In genomic region chr2:161424179-161424763, GRCh38 we compare ENCODE assay signal across 10 cellular contexts. TPM values are rescaled to one million over a fixed set of nuclear protein-coding genes. Genes with fewer than 3 reads are reported as not detected.
DNase-seq lines count a peak whose midpoint lies in the region; ATAC-seq, FAIRE-seq and TF ChIP-seq lines count a peak whose summit lies in the region.
"Had no signal": no experiment of that assay in that cellular context is flagged by ENCODE, and none has a peak within 500 bp of the region (broad histone marks: within the 10 kb centered on the region; RNA-seq: fewer than 3 reads in every experiment).

No MANE protein-coding gene starts in this region.

- H3K9ac ChIP-seq in IMR-90 (ENCODE audit: low read depth, low read length) = no peak overlapping the region
- no peak overlapping the region for H3K9ac ChIP-seq in H1 (replicated peaks in 1 of 4; ENCODE audit: extremely low read depth in 1 of 4, low read depth in 3 of 4, low read length in 3 of 4)

- no peaks in the 10 kb centered on the region for H3K9me1 ChIP-seq in IMR-90 (ENCODE audit: insufficient read depth, low read length)

- peaks cover 0 to 5% (median 0%) of the 10 kb centered on the region in 7 donors for H3K9me3 Mint-ChIP-seq in CD4-positive, CD25-positive, alpha-beta regulatory T cell

- no peak overlapping the region for H3K27ac ChIP-seq in CD4-positive, CD25-positive, alpha-beta regulatory T cell (ENCODE audit: insufficient read depth, low read length, poor library complexity, severe bottlenecking)
- H3K27ac ChIP-seq in IMR-90 (ENCODE audit: insufficient read depth, low read length) = no peak overlapping the region
- H3K27ac ChIP-seq in H1 (ENCODE audit: low read depth, low read length) = no peak overlapping the region

- H2AK5ac ChIP-seq in IMR-90 (ENCODE audit: low read depth, low read length) (no peak overlapping the region), H1 (ENCODE audit: low read depth, low read length) (no peak overlapping the region)

- peak in 1 of 2 donors; percentile 30 for ATAC-seq in CD4-positive, CD25-positive, alpha-beta regulatory T cell (ENCODE audit: low read depth in 2 of 2)
- ATAC-seq in IMR-90 (ENCODE audit: low read depth) (no peak), HG03521 (IDR thresholded peaks at IDR 0.05; ENCODE audit: unreplicated experiment) (no peak), GM21423 (IDR thresholded peaks at IDR 0.05; ENCODE audit: unreplicated experiment) (no peak)

- in situ Hi-C loops in IMR-90 (cut with MboI; ENCODE audit: low sequenced_read_pairs) = no loop called here

- H3K4ac ChIP-seq in IMR-90 (ENCODE audit: low read depth, low read length) (no peak overlapping the region), H1 (replicated peaks; ENCODE audit: insufficient read length, low read depth, low read length) (no peak overlapping the region)

- POLR2A ChIA-PET in IMR-90 (lab: Charles Lee; ENCODE audit: unreplicated experiment) (no interaction called here), H1 (lab: Charles Lee; ENCODE audit: partially characterized antibody) (interaction anchor here (1.5 kb wide), 1 partner anchor 10 kb away, joined by 7 read pairs; no protein-coding TSS in a partner anchor)

- peaks cover 91% of the 10 kb centered on the region for H3K27me3 Mint-ChIP-seq in CD4-positive, CD25-positive, alpha-beta regulatory T cell

- CTCF ChIA-PET in IMR-90 (lab: Yijun Ruan, JAX) (interaction anchor here (0.8 kb wide), 1 partner anchor 10 kb away, joined by 3 read pairs; no protein-coding TSS in a partner anchor), H1 (lab: Charles Lee; ENCODE audit: partially characterized antibody) (interaction anchor here (1.2 to 1.5 kb wide), 2 partner anchors 10 to 13 kb away, joined by 3 to 4 read pairs; no protein-coding TSS in a partner anchor)

- H2AFZ ChIP-seq in IMR-90 (replicated peaks; ENCODE audit: low read length, poor library complexity) (peak overlapping the region; percentile 72), H1 (ENCODE audit: low read length) (peak overlapping the region; percentile 48; the same call in 1 of the 2 replicates), neuron (ENCODE audit: low read depth, low read length) (peak overlapping the region; percentile 56)

- H3K4me3 Mint-ChIP-seq in CD4-positive, CD25-positive, alpha-beta regulatory T cell = peak overlapping the region; percentile 69 to 93 (median 82)

- H3K4me1 Mint-ChIP-seq in CD4-positive, CD25-positive, alpha-beta regulatory T cell = peaks cover 19 to 56% (median 27%) of the 10 kb centered on the region in 4 donors

- H3K27ac Mint-ChIP-seq in CD4-positive, CD25-positive, alpha-beta regulatory T cell = peak overlapping the region in 2 of 3 donors; percentile 2 to 56

- no peaks in the 10 kb centered on the region for H3K36me3 ChIP-seq in CD4-positive, CD25-positive, alpha-beta regulatory T cell (ENCODE audit: control insufficient read depth, insufficient read depth, low read length)
- H3K36me3 ChIP-seq in IMR-90 (ENCODE audit: control insufficient read depth, insufficient read depth, low read length) = no peaks in the 10 kb centered on the region
- peaks cover 0 to 3% (median 0%) of the 10 kb centered on the region in 4 experiments; a peak in 1 of 8 replicates for H3K36me3 ChIP-seq in H1 (ENCODE audit: control insufficient read depth in 2 of 4, insufficient read depth in 4 of 4, low read length in 3 of 4)
- H3K36me3 ChIP-seq in neuron (ENCODE audit: insufficient read depth, low read length) = no peaks in the 10 kb centered on the region

- TF ChIP-seq POLR2A in IMR-90 (IDR thresholded peaks at IDR 0.05; ENCODE audit: low read depth, low read length) (no peak), H1 (IDR thresholded peaks at IDR 0.05; ENCODE audit: control extremely low read depth in 1 of 2, low read depth in 2 of 2, low read length in 2 of 2) (no peak)

- H4K91ac ChIP-seq in IMR-90 (ENCODE audit: insufficient read depth, low read depth, low read length) = no peak overlapping the region
- no peak overlapping the region for H4K91ac ChIP-seq in H1 (replicated peaks; ENCODE audit: insufficient read length, low read length)

- WGBS in IMR-90 (ENCODE audit: extremely low coverage in 2 of 2, insufficient read length in 1 of 2), 2 experiments = 13% methylated on average over 8 of the region's 26 CpGs; no CpG with 5 or more reads in 1 of the 2 experiments
- WGBS in H1 (ENCODE audit: extremely low coverage in 1 of 2, insufficient coverage in 1 of 2, insufficient read length in 1 of 2, insufficient replicate concordance in 2 of 2, low coverage in 1 of 2, low lambda C conversion rate in 2 of 2, missing lambda C conversion rate in 1 of 2), 2 experiments = 5% methylated on average over 16 of the region's 26 CpGs; no CpG with 5 or more reads in 1 of the 2 experiments

- dilution Hi-C loops in IMR-90 (cut with HindIII; ENCODE audit: low sequenced_read_pairs, unreplicated experiment) = no loop called here

- no peak for DNase-seq in CD4-positive, CD25-positive, alpha-beta regulatory T cell
- DNase-seq in IMR-90 (no peak), H1 (ENCODE audit: low read depth in 1 of 2, low spot score in 2 of 2) (no peak), HPDE6-E6E7 (ENCODE audit: extremely low spot score) (no peak), NCI-H1417 (lab: John Stamatoyannopoulos, UW) (no peak)
- DNase-seq: DMS79 treated with DMSO at 0.1 percent for 48 hours, NCI-H1048 had no signal

- no peak overlapping the region for H3K18ac ChIP-seq in IMR-90 (ENCODE audit: low read depth, low read length)
- H3K18ac ChIP-seq in H1 (ENCODE audit: extremely low read depth, low read length) = no peak overlapping the region; the same call in 1 of the 2 replicates

- H2BK120ac ChIP-seq in IMR-90 (ENCODE audit: low read depth, low read length) (no peak overlapping the region), H1 (replicated peaks; ENCODE audit: low read depth, low read length) (no peak overlapping the region)

- H2AK9ac ChIP-seq in IMR-90 (replicated peaks; ENCODE audit: low read depth, low read length, poor library complexity) = no peak overlapping the region

- H3K4me3 ChIP-seq in CD4-positive, CD25-positive, alpha-beta regulatory T cell (ENCODE audit: low read depth, low read length) = peak overlapping the region; percentile 19
- H3K4me3 ChIP-seq in IMR-90 (ENCODE audit: insufficient read depth, low read depth, low read length) = no peak overlapping the region
- peak overlapping the region; percentile 24 to 57 (median 48) for H3K4me3 ChIP-seq in H1 (ENCODE audit: extremely low read depth in 1 of 4, insufficient read depth in 2 of 4, low read depth in 3 of 4, low read length in 4 of 4)
- H3K4me3 ChIP-seq in neuron (ENCODE audit: low read length) = peak overlapping the region; percentile 26

- FAIRE-seq in H1 (lab: Jason Lieb, UNC) = no peak

- TF ChIP-seq EP300 in H1 (IDR thresholded peaks at IDR 0.05; ENCODE audit: borderline replicate concordance in 1 of 2, low read depth in 2 of 2, low read length in 2 of 2) = no peak

- BruUV-seq in IMR-90 (replicated peaks; lab: Mats Ljungman, UMichigan) = no TSS peak

- no peak overlapping the region for H3K14ac ChIP-seq in IMR-90 (replicated peaks; ENCODE audit: low read depth, low read length)
- no peak overlapping the region for H3K14ac ChIP-seq in H1 (ENCODE audit: insufficient read length)

- H4K20me1 ChIP-seq in IMR-90 (ENCODE audit: insufficient read depth, low read length) (0 out of 2 replicates have a peak, but pooled peaks cover 4% of the 10 kb centered on the region), H1 (replicated peaks in 1 of 2; ENCODE audit: control insufficient read depth in 1 of 2, insufficient read depth in 2 of 2, low read length in 2 of 2) (peaks cover 3 to 22% of the 10 kb centered on the region in 2 experiments)

- peaks cover 28% of the 10 kb centered on the region for H3K4me1 ChIP-seq in CD4-positive, CD25-positive, alpha-beta regulatory T cell (ENCODE audit: control insufficient read depth, insufficient read depth, low read length, poor library complexity, severe bottlenecking)
- H3K4me1 ChIP-seq in IMR-90 (ENCODE audit: control insufficient read depth, insufficient read depth, low read length) (no peaks in the 10 kb centered on the region; the same call in 1 of the 2 replicates), H1 (replicated peaks in 1 of 4; ENCODE audit: control insufficient read depth in 3 of 4, insufficient read depth in 4 of 4, low read length in 3 of 4) (peaks cover 0 to 16% (median 4%) of the 10 kb centered on the region in 4 experiments; a peak in 5 of 7 replicates), neuron (ENCODE audit: insufficient read depth, low read length) (no peaks in the 10 kb centered on the region)

- H4K5ac ChIP-seq in IMR-90 (ENCODE audit: low read depth, low read length) = no peak overlapping the region
- H4K5ac ChIP-seq in H1 (ENCODE audit: insufficient read length, low read depth, low read length) = no peak overlapping the region

- H3K23ac ChIP-seq in IMR-90 (ENCODE audit: low read depth, low read length) = no peak overlapping the region
- H3K23ac ChIP-seq in H1 (ENCODE audit: insufficient read length) = no peak overlapping the region

- H3K79me1 ChIP-seq in IMR-90 (ENCODE audit: low read depth in 1 of 2, low read length in 2 of 2) (no peaks in the 10 kb centered on the region), H1 (ENCODE audit: low read depth, low read length) (no peaks in the 10 kb centered on the region)

- peaks cover 74% of the 10 kb centered on the region for H3K27me3 ChIP-seq in CD4-positive, CD25-positive, alpha-beta regulatory T cell (ENCODE audit: control insufficient read depth, insufficient read depth, low read length)
- H3K27me3 ChIP-seq in IMR-90 (ENCODE audit: control insufficient read depth, insufficient read depth, low read length) (peaks cover 89% of the 10 kb centered on the region), H1 (replicated peaks in 1 of 4; ENCODE audit: control insufficient read depth in 3 of 4, extremely low read depth in 1 of 4, insufficient read depth in 3 of 4, low read length in 3 of 4) (peaks cover 82 to 100% (median 97%) of the 10 kb centered on the region in 4 experiments), neuron (ENCODE audit: insufficient read depth, low read length) (peaks cover 100% of the 10 kb centered on the region)

- H2BK15ac ChIP-seq in IMR-90 (ENCODE audit: low read depth, low read length) (no peak overlapping the region), H1 (ENCODE audit: low read length) (no peak overlapping the region)

- H2BK20ac ChIP-seq in IMR-90 (ENCODE audit: low read depth, low read length) (no peak overlapping the region), H1 (ENCODE audit: low read length) (no peak overlapping the region)

- peak overlapping the region; percentile 36; the same call in 1 of the 2 replicates for H3K4me2 ChIP-seq in IMR-90 (ENCODE audit: low read depth, low read length)
- H3K4me2 ChIP-seq in H1 (ENCODE audit: insufficient read depth in 1 of 2, low read depth in 2 of 2, low read length in 2 of 2) = peak overlapping the region; percentile 72 to 99

- peaks cover 12% of the 10 kb centered on the region for H3K23me2 ChIP-seq in H1 (ENCODE audit: low read depth, low read length)

- H2BK12ac ChIP-seq in H1 (ENCODE audit: low read depth, low read length) = no peak overlapping the region

- TF ChIP-seq RAD21 in IMR-90 (IDR thresholded peaks at IDR 0.05; ENCODE audit: low read length) (no peak), H1 (IDR thresholded peaks at IDR 0.05 in 1 of 2, conservative IDR thresholded peaks at IDR 0.05 in 1 of 2; ENCODE audit: low read depth in 2 of 2, low read length in 2 of 2) (no peak)

- no peaks in the 10 kb centered on the region for H3K36me3 Mint-ChIP-seq in CD4-positive, CD25-positive, alpha-beta regulatory T cell

- H3K79me2 ChIP-seq in H1 (ENCODE audit: control insufficient read depth in 1 of 2, insufficient read depth in 2 of 2, low read length in 2 of 2) = no peaks in the 10 kb centered on the region

- no peak overlapping the region for H3K56ac ChIP-seq in IMR-90 (ENCODE audit: extremely low read depth, insufficient read depth, low read length)
- no peak overlapping the region for H3K56ac ChIP-seq in H1 (replicated peaks; ENCODE audit: insufficient read length, low read depth, low read length)

- TF ChIP-seq CTCF in IMR-90 (conservative IDR thresholded peaks at IDR 0.05; ENCODE audit: low read depth, low read length) = no peak
- TF ChIP-seq CTCF in H1 (IDR thresholded peaks at IDR 0.05; ENCODE audit: control extremely low read depth in 1 of 3, insufficient read depth in 1 of 3, low read depth in 1 of 3, low read length in 3 of 3) = no peak

- intact Hi-C loops in IMR-90 (cut with micrococcal nuclease) = loop anchor here (10.0 kb wide), 1 partner anchor 701 kb away; no protein-coding TSS in a partner anchor

- no peak overlapping the region for H2BK5ac ChIP-seq in IMR-90 (ENCODE audit: low read depth, low read length, poor library complexity, severe bottlenecking)
- H2BK5ac ChIP-seq in H1 (ENCODE audit: low read depth, low read length) = no peak overlapping the region

- H4K8ac ChIP-seq in IMR-90 (ENCODE audit: low read depth in 2 of 2, low read length in 2 of 2) (no peak overlapping the region), H1 (ENCODE audit: extremely low read depth, insufficient read depth, low read length) (no peak overlapping the region)

- H3K9me3 ChIP-seq in CD4-positive, CD25-positive, alpha-beta regulatory T cell (ENCODE audit: control insufficient read depth in 2 of 2, low read length in 2 of 2) = peaks cover 3 to 9% of the 10 kb centered on the region in 2 experiments
- H3K9me3 ChIP-seq in IMR-90 (ENCODE audit: control insufficient read depth, insufficient read depth, low read length) = peaks cover 22% of the 10 kb centered on the region
- H3K9me3 ChIP-seq in H1 (ENCODE audit: insufficient read depth in 2 of 2, low read depth in 1 of 2, low read length in 1 of 2) = no peaks in the 10 kb centered on the region
- peaks cover 10% of the 10 kb centered on the region for H3K9me3 ChIP-seq in neuron (ENCODE audit: low read length)

RNA-seq across cellular contexts. Expression of gene TBR1, which starts 8.2 kb away (rescaled TPM):
- 0.32 TPM for total RNA-seq in CD4-positive, CD25-positive, alpha-beta regulatory T cell
- polyA plus RNA-seq in CD4-positive, CD25-positive, alpha-beta regulatory T cell = not detected
- not detected in 2 replicates for total RNA-seq in IMR-90 (2012; rRNA removed)
- polyA plus RNA-seq in IMR-90 (2012; rRNA removed) (0.06 TPM in 1 of 2 replicates, not detected in the other), H1 (2011; rRNA removed) (0.05 TPM in 1 of 2 replicates, not detected in the other)
- 0.02 TPM in 1 of 2 replicates, not detected in the other for polyA plus RNA-seq in IMR-90 (2012; cell fraction: cytosol; rRNA removed)
- polyA plus RNA-seq in IMR-90 (2012; cell fraction: nucleus; rRNA removed; ENCODE audit: low replicate concordance) = 0.11 and 0.35 TPM in 2 replicates
- total RNA-seq in H1 (2021; fragmentation: NEBNext Ultra II Directional; extraction: Animal tissue kit (Norgen Biotek cat#: 25700)) = not detected in 2 replicates
- polyA plus RNA-seq in H1 (2011; cell fraction: cytosol; rRNA removed) = not detected
- polyA plus RNA-seq in H1 (2011; cell fraction: nucleus; rRNA removed) = not detected
- polyA plus RNA-seq in H1 (2012, experiment 1 of 2) = not detected in 4 replicates
- polyA plus RNA-seq in H1 (2012, experiment 2 of 2) = not detected
- polyA plus RNA-seq in H1 (2013, experiment 1 of 2) = not detected
- not detected for polyA plus RNA-seq in H1 (2013, experiment 2 of 2)
- not detected in 2 replicates for polyA minus RNA-seq in H1 (2011; rRNA and poly(A)+ RNA removed)
- polyA minus RNA-seq in H1 (2011; cell fraction: cytosol; rRNA and poly(A)+ RNA removed) = not detected
- not detected for polyA minus RNA-seq in H1 (2011; cell fraction: nucleus; rRNA and poly(A)+ RNA removed)
